In the genomic region with DNA sequence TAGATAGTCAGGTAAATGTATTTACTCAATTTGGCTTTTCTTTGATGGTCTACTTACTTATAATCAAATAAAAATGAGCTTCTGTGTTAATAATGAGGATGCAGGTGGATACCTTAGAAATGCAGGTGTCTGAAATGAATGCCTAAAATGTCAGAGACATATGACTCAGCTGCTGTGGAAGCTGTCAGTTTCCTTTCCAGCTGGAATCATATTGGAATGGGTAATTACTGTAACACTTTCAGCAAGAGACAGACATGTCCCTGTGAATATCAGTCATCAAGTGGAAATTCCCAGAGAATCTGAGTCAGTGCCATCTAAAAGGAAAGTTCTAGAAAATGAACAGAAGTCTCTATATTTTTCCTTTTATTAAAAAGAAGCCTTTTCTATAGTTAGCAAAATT, we compare ENCODE assay signal across 17 cellular contexts.
DNase-seq lines count a peak whose midpoint lies in the region; ATAC-seq and TF ChIP-seq lines count a peak whose summit lies in the region.
"Had no signal": no experiment of that assay in that cellular context is flagged by ENCODE, and none has a peak within 500 bp of the region (broad histone marks: within the 10 kb centered on the region; RNA-seq: fewer than 3 reads in every experiment).

No MANE protein-coding gene starts in this region.

- H2AFZ ChIP-seq in smooth muscle cell (ENCODE audit: low read depth): no peak overlapping the region

- H4K20me1 ChIP-seq in smooth muscle cell (ENCODE audit: low read depth): no peaks in the 10 kb centered on the region

- H3K27ac ChIP-seq in RWPE1: no peak overlapping the region
- peak overlapping the region; percentile 84 for H3K27ac ChIP-seq in foreskin keratinocyte
- H3K27ac ChIP-seq in smooth muscle cell (ENCODE audit: low read depth): peak overlapping the region; percentile 51
- no peak overlapping the region for H3K27ac ChIP-seq in ascending aorta
- H3K27ac ChIP-seq: SK-N-MC had no signal

- no peak overlapping the region for H3K4me2 ChIP-seq in smooth muscle cell

- no peaks in the 10 kb centered on the region for H3K9me3 ChIP-seq in smooth muscle cell (replicated peaks; ENCODE audit: low read depth)
- H3K9me3 ChIP-seq in ascending aorta: no peaks in the 10 kb centered on the region

- H3K4me1 ChIP-seq in foreskin keratinocyte (peaks cover 31% of the 10 kb centered on the region), smooth muscle cell (ENCODE audit: low read depth) (no peaks in the 10 kb centered on the region), ascending aorta (no peaks in the 10 kb centered on the region)

- H3K4me3 ChIP-seq in smooth muscle cell (no peak overlapping the region), ascending aorta (no peak overlapping the region)
- H3K4me3 ChIP-seq: SK-N-MC had no signal

- TF ChIP-seq CTCF in RWPE1 (conservative IDR thresholded peaks at IDR 0.05; ENCODE audit: low read depth) (no peak), foreskin keratinocyte (conservative IDR thresholded peaks at IDR 0.05) (no peak), smooth muscle cell (IDR thresholded peaks at IDR 0.05; ENCODE audit: borderline replicate concordance, insufficient read depth, poor library complexity, severe bottlenecking) (no peak), ascending aorta (IDR thresholded peaks at IDR 0.05) (no peak)

- DNase-seq in NCI-H345 (lab: John Stamatoyannopoulos, UW): peak; percentile 13
- DNase-seq in NCI-H345 treated with DMSO at 0.1 percent for 48 hours (lab: John Stamatoyannopoulos, UW; ENCODE audit: unreplicated experiment): no peak
- DNase-seq in RWPE1 (ENCODE audit: low spot score): peak; percentile 76
- peak; percentile 83 to 90 for DNase-seq in foreskin keratinocyte
- no peak for DNase-seq in smooth muscle cell (lab: John Stamatoyannopoulos, UW; ENCODE audit: unreplicated experiment)
- no peak for DNase-seq in ascending aorta (ENCODE audit: low spot score in 2 of 2)
- no peak for DNase-seq in amygdala (lab: John Stamatoyannopoulos, UW)
- DNase-seq: C1 segment of cervical spinal cord; DMS 273 treated with DMSO at 0.1 percent for 48 hours; EL; NCI-H146; NCI-H524; NK-92 treated with Interleukin-12 subunit alpha and Interleukin-12 subunit beta, amount 100 ng/mL, for 24 hours had no signal

- CTCF ChIA-PET in RWPE1 (lab: Yijun Ruan, JAX): no interaction called here

- intact Hi-C loops in ascending aorta (cut with DNase I): no loop called here

- ATAC-seq in foreskin keratinocyte (peak; percentile 89), GM21423 (IDR thresholded peaks at IDR 0.05; ENCODE audit: unreplicated experiment) (no peak)
- ATAC-seq: HCT116, Right ventricle myocardium inferior had no signal

- no peaks in the 10 kb centered on the region for H3F3A ChIP-seq in smooth muscle cell (ENCODE audit: low read depth)

- POLR2A ChIA-PET in RWPE1 (lab: Yijun Ruan, JAX; ENCODE audit: low non-redundant PET): no interaction called here

- H3K36me3 ChIP-seq in smooth muscle cell (ENCODE audit: low read depth) (no peaks in the 10 kb centered on the region), ascending aorta (no peaks in the 10 kb centered on the region)

- H3K79me2 ChIP-seq in smooth muscle cell (ENCODE audit: low read depth): no peaks in the 10 kb centered on the region

- H3K27me3 ChIP-seq in foreskin keratinocyte (no peaks in the 10 kb centered on the region), smooth muscle cell (ENCODE audit: low read depth) (no peaks in the 10 kb centered on the region), ascending aorta (no peaks in the 10 kb centered on the region)

- H3K9ac ChIP-seq in smooth muscle cell (ENCODE audit: low read depth): no peak overlapping the region

Comparison
In these comparisons a context has a peak if more than half of its experiments do, and no peak if none do; other contexts are left out.
1. DNase-seq: peak in NCI-H345 (single experiment), RWPE1 (single experiment) and foreskin keratinocyte (2 of 2); none in NCI-H345 treated with DMSO at 0.1 percent for 48 hours (single experiment), smooth muscle cell (single experiment), ascending aorta (0 of 2) and amygdala (0 of 56).
2. H3K27ac ChIP-seq: peak in foreskin keratinocyte (single experiment) and smooth muscle cell (single experiment); none in RWPE1 (single experiment) and ascending aorta (0 of 2).